In genomic region chr10:113287592-113287991, GRCh38 we compare ENCODE assay signal across 31 cellular contexts.
A peak's percentile ranks its signal among the peaks of the same experiment; 100 is the strongest.
DNase-seq lines count a peak whose midpoint lies in the region; ATAC-seq, FAIRE-seq and TF ChIP-seq lines count a peak whose summit lies in the region.
"Had no signal": no experiment of that assay in that cellular context is flagged by ENCODE, and none has a peak within 500 bp of the region (broad histone marks: within the 10 kb centered on the region; RNA-seq: fewer than 3 reads in every experiment).

No MANE protein-coding gene starts in this region.

- DNase-seq in K562 (ENCODE audit: extremely low read depth in 1 of 4, low spot score in 3 of 4) (no peak), SHP77 treated with DMSO at 0.1 percent for 48 hours (lab: John Stamatoyannopoulos, UW) (no peak), SW480 (ENCODE audit: low spot score) (no peak)
- DNase-seq: 8988T; ACHN; AML-193; BE2C; C1 segment of cervical spinal cord; Caco-2; Calu3; CD4-positive, alpha-beta memory T cell; CD4-positive, alpha-beta T cell; CD4-positive, CD25-positive, alpha-beta regulatory T cell; CD8-positive, alpha-beta memory T cell; CD8-positive, alpha-beta T cell; COR-L47; DMS 273 treated with DMSO at 0.1 percent for 48 hours; DMS153; DMS53; DMS79; DMS79 treated with DMSO at 0.1 percent for 48 hours; DND-41; EL had no signal

- TF ChIP-seq RAD21 in K562 (CRISPR knock-in tag; conservative IDR thresholded peaks at IDR 0.05 in 1 of 2, IDR thresholded peaks at IDR 0.05 in 1 of 2): no peak

- no peaks in the 10 kb centered on the region for H3K9me1 ChIP-seq in K562 (ENCODE audit: control insufficient read depth, insufficient read depth, low read length)

- H4K20me1 ChIP-seq in K562 (replicated peaks; ENCODE audit: control insufficient read depth, insufficient read depth, low read length): no peaks in the 10 kb centered on the region
- H4K20me1 ChIP-seq: BLaER1; BLaER1 treated with 17β-estradiol and CSF1 and Interleukin-3, amounts not matched to agents 10 nM and 100 nM had no signal

- CTCF ChIA-PET in HEK293 (lab: Yijun Ruan, JAX): interaction anchor here (0.6 kb wide), 1 partner anchor 39 kb away, joined by 3 read pairs; no protein-coding TSS in a partner anchor
- CTCF ChIA-PET in K562 (lab: Yijun Ruan, JAX; ENCODE audit: low intra/inter-chr PET ratio): no interaction called here

- no peak for FAIRE-seq in K562 (lab: Jason Lieb, UNC)
- FAIRE-seq: A204.1, A549, D721Med had no signal

- no TSS peak for BruUV-seq in K562 (replicated peaks; lab: Mats Ljungman, UMichigan)

- H3K9me3 ChIP-seq in HEK293 (ENCODE audit: control insufficient read depth, insufficient read depth, low read depth, low read length) (no peaks in the 10 kb centered on the region), K562 (replicated peaks; ENCODE audit: control insufficient read depth, insufficient read depth, low read depth, low read length) (no peaks in the 10 kb centered on the region)
- H3K9me3 ChIP-seq: A549; BE2C; BLaER1; BLaER1 treated with 17β-estradiol and CSF1 and Interleukin-3, amounts not matched to agents 10 nM and 100 nM; Caco-2 had no signal

- H3K4me1 ChIP-seq in HEK293 (ENCODE audit: control insufficient read depth, insufficient read depth, low read length) (no peaks in the 10 kb centered on the region), K562 (replicated peaks in 1 of 2; ENCODE audit: control insufficient read depth in 2 of 2, insufficient read depth in 2 of 2, low read length in 2 of 2) (no peaks in the 10 kb centered on the region)
- H3K4me1 ChIP-seq: A549, BLaER1, Caco-2 had no signal

- peaks cover 0 to 22% of the 10 kb centered on the region in 2 experiments; a peak in 2 of 5 replicates for H3K27me3 ChIP-seq in K562 (ENCODE audit: control insufficient read depth in 2 of 2, insufficient read depth in 2 of 2, low read length in 2 of 2)
- H3K27me3 ChIP-seq: BE2C; BLaER1; BLaER1 treated with 17β-estradiol and CSF1 and Interleukin-3, amounts not matched to agents 10 nM and 100 nM had no signal

- no peak for ATAC-seq in K562
- ATAC-seq: A549; CD8-positive, alpha-beta T cell had no signal

- TF ChIP-seq POLR2A in K562 (conservative IDR thresholded peaks at IDR 0.05): no peak

- H3K27ac ChIP-seq in HEK293 (ENCODE audit: extremely low read depth, low read depth, low read length) (no peak overlapping the region), K562 (ENCODE audit: extremely low read depth, low read depth, low read length) (no peak overlapping the region)
- H3K27ac ChIP-seq: 22Rv1; A549; BLaER1; BLaER1 treated with 17β-estradiol and CSF1 and Interleukin-3, amounts not matched to agents 10 nM and 100 nM; C4-2B had no signal

- no peak for TF ChIP-seq EP300 in K562 (IDR thresholded peaks at IDR 0.05; ENCODE audit: low read length)

- H3K79me2 ChIP-seq in K562 (ENCODE audit: control insufficient read depth, insufficient read depth, low read length): no peaks in the 10 kb centered on the region

- H3K4me3 ChIP-seq in HEK293 (ENCODE audit: low read depth, low read length) (no peak overlapping the region), K562 (no peak overlapping the region)
- H3K4me3 ChIP-seq: A549; BLaER1; BLaER1 treated with 17β-estradiol and CSF1 and Interleukin-3, amounts not matched to agents 10 nM and 100 nM had no signal

- TF ChIP-seq CTCF in HEK293 (tag by site-specific recombination; IDR thresholded peaks at IDR 0.05): no peak
- TF ChIP-seq CTCF in K562 (IDR thresholded peaks at IDR 0.05 in 2 of 3, conservative IDR thresholded peaks at IDR 0.05 in 1 of 3; ENCODE audit: insufficient read depth in 2 of 3, low read depth in 1 of 3, low read length in 3 of 3): no peak

- H3K36me3 ChIP-seq in HEK293 (ENCODE audit: control insufficient read depth in 2 of 2, insufficient read depth in 1 of 2, low read length in 2 of 2): no peaks in the 10 kb centered on the region
- no peaks in the 10 kb centered on the region for H3K36me3 ChIP-seq in K562 (ENCODE audit: control insufficient read depth, insufficient read depth, low read length)
- H3K36me3 ChIP-seq: BE2C; BLaER1; BLaER1 treated with 17β-estradiol and CSF1 and Interleukin-3, amounts not matched to agents 10 nM and 100 nM had no signal

- POLR2A ChIA-PET in HEK293 (lab: Yijun Ruan, JAX): no interaction called here
- POLR2A ChIA-PET in K562 (lab: Yijun Ruan, JAX): no interaction called here

- no peak overlapping the region for H3K4me2 ChIP-seq in K562 (ENCODE audit: insufficient read depth, low read length)
- H3K4me2 ChIP-seq: A549; BLaER1; BLaER1 treated with 17β-estradiol and CSF1 and Interleukin-3, amounts not matched to agents 10 nM and 100 nM had no signal

- intact Hi-C loops in K562 (cut with micrococcal nuclease): no loop called here

- no peak overlapping the region for H3K9ac ChIP-seq in K562 (ENCODE audit: insufficient read depth in 1 of 2, low read depth in 2 of 2, low read length in 2 of 2)
- H3K9ac ChIP-seq: BLaER1; BLaER1 treated with 17β-estradiol and CSF1 and Interleukin-3, amounts not matched to agents 10 nM and 100 nM had no signal

- in situ Hi-C loops in K562 (cut with MboI): no loop called here

- H2AFZ ChIP-seq in K562 (ENCODE audit: low read depth, low read length): no peak overlapping the region

TF ChIP-seq in HEK293, 187 proteins besides CTCF, POLR2A, EP300 and RAD21:
- no peak for TF ChIP-seq YY2 (tag by site-specific recombination; IDR thresholded peaks at IDR 0.05)
- TF ChIP-seq ZNF239 (tag by site-specific recombination; IDR thresholded peaks at IDR 0.05): peak; percentile 96
- no peak for TF ChIP-seq ZBTB48 (tag by site-specific recombination; IDR thresholded peaks at IDR 0.05)

TF ChIP-seq in K562, 482 proteins besides CTCF, POLR2A, EP300 and RAD21:
- TF ChIP-seq SPI1 (IDR thresholded peaks at IDR 0.05; ENCODE audit: borderline replicate concordance, low read depth, low read length): no peak
- TF ChIP-seq ZNF239 (CRISPR knock-in tag; IDR thresholded peaks at IDR 0.05): peak; percentile 83

Comparison
In these comparisons a context has a peak if more than half of its experiments do, and no peak if none do; other contexts are left out.
1. Of the 44 proteins assayed by ChIP-seq in both K562 and HEK293: peak only in K562: none; only in HEK293: none; in both: ZNF239; in neither: 43.